1 cellular context compared by ENCODE assay signal in genomic region chr5:77015938-77016569, GRCh38.
TF ChIP-seq lines count a peak whose summit lies in the region.

No MANE protein-coding gene starts in this region.

TF ChIP-seq in K562, 482 proteins besides CTCF, POLR2A, EP300 and RAD21 (continued from another document):
- TF ChIP-seq HMGXB4 (CRISPR knock-in tag; IDR thresholded peaks at IDR 0.05), result no peak
- TF ChIP-seq ARID2 (IDR thresholded peaks at IDR 0.05), result 0 out of 2 replicates have a peak, but pooled peaks have one; percentile 25
- no peak for TF ChIP-seq ETS2 (tag; IDR thresholded peaks at IDR 0.05; ENCODE audit: borderline replicate concordance, poor library complexity, severe bottlenecking)
- TF ChIP-seq DEAF1 (CRISPR knock-in tag; IDR thresholded peaks at IDR 0.05), result peak; percentile 75
- no peak for TF ChIP-seq ERF (CRISPR knock-in tag; IDR thresholded peaks at IDR 0.05)
- no peak for TF ChIP-seq HMGN3 (IDR thresholded peaks at IDR 0.05; ENCODE audit: borderline replicate concordance, extremely low read depth, insufficient read length, low read depth, low read length)
- 0 out of 2 replicates have a peak, but pooled peaks have one; percentile 32 for TF ChIP-seq CC2D1A (IDR thresholded peaks at IDR 0.05)
- TF ChIP-seq SMC3 (conservative IDR thresholded peaks at IDR 0.05; ENCODE audit: insufficient read depth, low read depth, low read length), result peak; percentile 45; the same call in 1 of the 2 replicates
- no peak for TF ChIP-seq CSDE1 (IDR thresholded peaks at IDR 0.05)
